In the genomic region with DNA sequence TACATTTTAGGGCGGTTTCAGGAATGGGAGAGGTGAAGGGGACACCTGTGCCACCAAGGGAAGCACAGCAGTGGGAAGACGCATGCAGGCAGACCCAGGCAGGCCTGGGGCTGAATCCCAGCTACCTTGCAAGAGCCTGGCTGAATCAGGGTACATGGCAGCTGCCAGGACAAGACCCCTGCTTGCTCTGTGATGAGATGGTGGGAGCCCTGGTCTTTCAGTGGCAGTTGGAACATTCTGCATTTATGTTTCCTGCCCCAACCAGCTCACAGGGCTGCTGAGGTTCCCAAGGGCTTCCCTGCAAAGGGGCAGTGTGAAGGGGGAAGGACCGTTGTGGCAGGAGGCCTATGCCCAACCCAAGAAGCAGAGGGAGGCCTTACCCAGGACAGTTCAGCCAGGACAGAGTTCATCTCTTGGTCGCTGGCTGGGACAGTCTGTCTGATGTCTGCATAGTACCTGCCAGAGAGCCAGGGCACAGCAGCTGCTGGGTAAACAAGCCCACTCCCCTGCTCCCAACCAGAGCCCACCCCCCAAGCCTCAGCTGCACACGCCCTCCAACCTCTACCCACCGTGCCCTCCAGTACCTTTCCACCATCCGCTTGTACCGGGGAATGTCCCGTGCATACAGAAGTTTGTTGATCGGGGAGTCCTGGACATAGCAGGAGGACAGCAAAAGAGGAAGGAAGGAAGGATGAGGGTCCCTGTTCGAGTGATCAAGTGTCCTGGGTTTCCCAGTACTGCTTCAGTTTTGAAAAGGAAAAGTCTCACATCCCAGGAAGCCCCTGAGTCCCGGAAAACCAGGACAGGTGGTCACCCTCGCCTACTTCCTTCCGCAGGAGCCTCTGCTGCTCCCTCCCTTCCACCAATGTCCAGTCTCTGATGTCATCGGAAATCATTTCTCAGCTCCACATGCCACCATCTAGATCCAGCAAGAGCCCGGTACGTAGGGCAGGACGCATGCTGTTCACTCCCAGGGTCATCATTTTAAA, we compare ENCODE assay signal across 15 cellular contexts. TPM values are rescaled to one million over a fixed set of nuclear protein-coding genes. Genes with fewer than 3 reads are reported as not detected.
DNase-seq lines count a peak whose midpoint lies in the region; ATAC-seq, FAIRE-seq and TF ChIP-seq lines count a peak whose summit lies in the region.
"Had no signal": no experiment of that assay in that cellular context is flagged by ENCODE, and none has a peak within 500 bp of the region (broad histone marks: within the 10 kb centered on the region; RNA-seq: fewer than 3 reads in every experiment).

No MANE protein-coding gene starts in this region.

- FAIRE-seq in GM19239 (lab: Jason Lieb, UNC), result no peak

- ATAC-seq in DND-41 (ENCODE audit: insufficient read depth, low read depth) (no peak), GM18909 (IDR thresholded peaks at IDR 0.05; ENCODE audit: poor library complexity, unreplicated experiment) (no peak)
- ATAC-seq: effector memory CD8-positive, alpha-beta T cell; naive thymus-derived CD4-positive, alpha-beta T cell; PC-3; T-helper 17 cell had no signal

- H3K27ac ChIP-seq in DND-41 (ENCODE audit: low read length) (no peak overlapping the region), colonic mucosa (no peak overlapping the region)

- intact Hi-C loops in colonic mucosa (cut with DNase I) (loop anchor here (10.0 kb wide), 1 partner anchor 132 kb away; no protein-coding TSS in a partner anchor), posterior vena cava (cut with DNase I) (no loop called here)

- no peaks in the 10 kb centered on the region for H3K9me3 ChIP-seq in DND-41 (ENCODE audit: insufficient read depth, low read length, severe bottlenecking)
- no peaks in the 10 kb centered on the region for H3K9me3 ChIP-seq in colonic mucosa

- TF ChIP-seq CTCF in DND-41 (IDR thresholded peaks at IDR 0.05; ENCODE audit: borderline replicate concordance, extremely low read depth, low read length, poor library complexity, severe bottlenecking), result no peak
- TF ChIP-seq CTCF in colonic mucosa (IDR thresholded peaks at IDR 0.05), result no peak

- H3K4me2 ChIP-seq in DND-41 (ENCODE audit: insufficient read depth, low read length), result no peak overlapping the region

- H3K27me3 ChIP-seq in DND-41 (ENCODE audit: insufficient read depth, low read length, poor library complexity) (no peaks in the 10 kb centered on the region), colonic mucosa (no peaks in the 10 kb centered on the region)

- H3K9ac ChIP-seq in DND-41 (ENCODE audit: low read depth, low read length), result no peak overlapping the region
- H3K9ac ChIP-seq in colonic mucosa (ENCODE audit: low read depth in 2 of 2, low read length in 2 of 2), result no peak overlapping the region

- H3K36me3 ChIP-seq in DND-41 (ENCODE audit: insufficient read depth, low read length), result no peaks in the 10 kb centered on the region
- H3K36me3 ChIP-seq in colonic mucosa, result peaks cover 3% of the 10 kb centered on the region

- no peak overlapping the region for H3K4me3 ChIP-seq in DND-41 (ENCODE audit: low read depth in 1 of 2, low read length in 2 of 2)
- no peak overlapping the region for H3K4me3 ChIP-seq in colonic mucosa

- H3K4me1 ChIP-seq in DND-41 (ENCODE audit: insufficient read depth, low read length), result no peaks in the 10 kb centered on the region
- no peaks in the 10 kb centered on the region for H3K4me1 ChIP-seq in colonic mucosa

- H3K79me2 ChIP-seq in DND-41 (ENCODE audit: insufficient read depth, low read length), result no peaks in the 10 kb centered on the region

- H4K20me1 ChIP-seq in DND-41 (ENCODE audit: insufficient read depth, low read length), result peaks cover 7% of the 10 kb centered on the region; the same call in 1 of the 2 replicates

- H2AFZ ChIP-seq in DND-41 (ENCODE audit: low read depth, low read length), result no peak overlapping the region

- DNase-seq in DND-41 (peak; percentile 1), GM19239 (ENCODE audit: insufficient read length, low spot score) (peak; percentile 2), colonic mucosa (peak; percentile 13), posterior vena cava (ENCODE audit: low spot score) (peak; percentile 56), NCI-H2029 (lab: John Stamatoyannopoulos, UW) (no peak), NCI-H526 (lab: John Stamatoyannopoulos, UW) (no peak)
- DNase-seq: amygdala; effector memory CD8-positive, alpha-beta T cell; NCI-H226; PC-3; trophoblast cell had no signal

RNA-seq across cellular contexts. Expression of gene PLXNB1, which starts 23.1 kb away (rescaled TPM):
- total RNA-seq in colonic mucosa, result 100 to 1,000 TPM in 1 of 2 donors, 10 to 100 TPM in 1; 70.6 to 131 TPM
- total RNA-seq in posterior vena cava, result 10 to 100 TPM; 76.4 to 76.7 TPM

RNA-seq across cellular contexts. Expression of gene CCDC51, which starts 33.2 kb away (rescaled TPM):
- 10 to 100 TPM; 11.8 to 21.5 TPM for total RNA-seq in colonic mucosa
- 10 to 100 TPM; 13.0 to 16.2 TPM for total RNA-seq in posterior vena cava

RNA-seq across cellular contexts. Expression of gene TMA7, which starts 33.3 kb away (rescaled TPM):
- total RNA-seq in colonic mucosa (100 to 1,000 TPM; 185 to 259 TPM), posterior vena cava (100 to 1,000 TPM; 112 to 178 TPM)

RNA-seq across cellular contexts. Expression of gene FBXW12, which starts 34.7 kb away (rescaled TPM):
- total RNA-seq in colonic mucosa (not detected), posterior vena cava (not detected)
- total RNA-seq: M059J; naive thymus-derived CD4-positive, alpha-beta T cell; PC-3; T-helper 17 cell had no signal

RNA-seq across cellular contexts. Expression of gene ATRIP, which starts 39.8 kb away (rescaled TPM):
- total RNA-seq in colonic mucosa (1 to 10 TPM; 3.2 to 8.6 TPM), posterior vena cava (1 to 10 TPM; 6.2 to 6.3 TPM)

Comparison
In these comparisons a context has a peak if more than half of its experiments do, and no peak if none do; other contexts are left out.
1. DNase-seq: peak in DND-41 (single experiment), GM19239 (single experiment), colonic mucosa (single experiment) and posterior vena cava (single experiment); none in NCI-H2029 (single experiment) and NCI-H526 (0 of 2).